8 cellular contexts compared by ENCODE assay signal in genomic region chr15:99732268-99732641, GRCh38. TPM values are rescaled to one million over a fixed set of nuclear protein-coding genes. Genes with fewer than 3 reads are reported as not detected.
A peak's percentile ranks its signal among the peaks of the same experiment; 100 is the strongest.
DNase-seq lines count a peak whose midpoint lies in the region; ATAC-seq and TF ChIP-seq lines count a peak whose summit lies in the region.

No MANE protein-coding gene starts in this region.

- intact Hi-C loops in testis (cut with DNase I; ENCODE audit: low total_unique reads) = loop anchor here (10.0 kb wide), 1 partner anchor 457 kb away; no protein-coding TSS in a partner anchor

- no peaks in the 10 kb centered on the region for H3K27me3 Mint-ChIP-seq in T-helper 2 cell treated with Interferon-gamma antibody and Interleukin-4, amounts not matched to agents 5 μg/mL and 100 μg/mL, for 36 hours (ENCODE audit: low read depth)

- DNase-seq in T-helper 2 cell treated with Interferon-gamma antibody and Interleukin-4, amounts not matched to agents 5 μg/mL and 100 μg/mL, for 36 hours (ENCODE audit: low spot score) = no peak
- DNase-seq in T-helper 2 cell = no peak
- DNase-seq in astrocyte of the cerebellum (ENCODE audit: low read depth) = peak; percentile 29
- DNase-seq in kidney epithelial cell (ENCODE audit: low read depth) = no peak
- DNase-seq in testis = peak; percentile 28
- no peak for DNase-seq in islet precursor cell

- peak overlapping the region; percentile 78 for H3K27ac Mint-ChIP-seq in T-helper 2 cell treated with Interferon-gamma antibody and Interleukin-4, amounts not matched to agents 5 μg/mL and 100 μg/mL, for 36 hours

- no peak for TF ChIP-seq POLR2A in testis (IDR thresholded peaks at IDR 0.05)

- in situ Hi-C loops in astrocyte of the cerebellum (cut with HindIII; ENCODE audit: low sequenced_read_pairs) = no loop called here

- H3K27ac ChIP-seq in testis = peak overlapping the region; percentile 36 to 94

- H3K27me3 ChIP-seq in kidney epithelial cell (ENCODE audit: control insufficient read depth, insufficient read depth, low read length) = no peaks in the 10 kb centered on the region
- no peaks in the 10 kb centered on the region for H3K27me3 ChIP-seq in testis

- no peaks in the 10 kb centered on the region for H3K9me3 Mint-ChIP-seq in T-helper 2 cell treated with Interferon-gamma antibody and Interleukin-4, amounts not matched to agents 5 μg/mL and 100 μg/mL, for 36 hours

- H3K4me3 ChIP-seq in astrocyte of the cerebellum (ENCODE audit: low read depth, low read length) (peak overlapping the region; percentile 75), kidney epithelial cell (ENCODE audit: low read depth, low read length) (peak overlapping the region; percentile 87), testis (peak overlapping the region; percentile 79 to 98)

- no peaks in the 10 kb centered on the region for H3K9me3 ChIP-seq in testis

- TF ChIP-seq CTCF in astrocyte of the cerebellum (IDR thresholded peaks at IDR 0.05; ENCODE audit: low read depth, low read length, missing control alignments) (no peak), kidney epithelial cell (IDR thresholded peaks at IDR 0.05; ENCODE audit: insufficient read depth, low read length, poor library complexity, severe bottlenecking) (no peak), testis (IDR thresholded peaks at IDR 0.05) (no peak)

- no peak for ATAC-seq in HG02623 (IDR thresholded peaks at IDR 0.05; ENCODE audit: unreplicated experiment)
- ATAC-seq in HG03354 (IDR thresholded peaks at IDR 0.05; ENCODE audit: poor library complexity, severe bottlenecking, unreplicated experiment) = no peak

- H3K4me3 Mint-ChIP-seq in T-helper 2 cell treated with Interferon-gamma antibody and Interleukin-4, amounts not matched to agents 5 μg/mL and 100 μg/mL, for 36 hours = peak overlapping the region; percentile 82

- H3K4me1 Mint-ChIP-seq in T-helper 2 cell treated with Interferon-gamma antibody and Interleukin-4, amounts not matched to agents 5 μg/mL and 100 μg/mL, for 36 hours (ENCODE audit: low read depth) = peaks cover 20% of the 10 kb centered on the region

- H3K4me1 ChIP-seq in testis = peaks cover 25% of the 10 kb centered on the region

- H3K36me3 ChIP-seq in kidney epithelial cell (ENCODE audit: control insufficient read depth, insufficient read depth, low read length) (no peaks in the 10 kb centered on the region), testis (ENCODE audit: low read depth, missing control alignments) (no peaks in the 10 kb centered on the region)

- WGBS in testis, 2 donors = 6% methylated on average over 8 of the region's 8 CpGs

- peaks cover 8% of the 10 kb centered on the region for H3K36me3 Mint-ChIP-seq in T-helper 2 cell treated with Interferon-gamma antibody and Interleukin-4, amounts not matched to agents 5 μg/mL and 100 μg/mL, for 36 hours (ENCODE audit: low read depth)

RNA-seq across cellular contexts. Expression of gene LYSMD4, which starts 1.0 kb away (rescaled TPM):
- total RNA-seq in kidney epithelial cell = 7.9 and 24.8 TPM in 2 replicates
- 10 to 100 TPM; 23.6 to 27.1 TPM for total RNA-seq in testis
- 13.2 TPM for polyA plus RNA-seq in testis (ENCODE audit: insufficient read depth, low read depth, low replicate concordance)

Comparison
In these comparisons a context has a peak if more than half of its experiments do, and no peak if none do; other contexts are left out.
1. DNase-seq: peak in astrocyte of the cerebellum (single experiment) and testis (single experiment); none in T-helper 2 cell treated with Interferon-gamma antibody and Interleukin-4, amounts not matched to agents 5 μg/mL and 100 μg/mL, for 36 hours (single experiment), T-helper 2 cell (0 of 5), kidney epithelial cell (single experiment) and islet precursor cell (single experiment).
2. Peak in every context shown above with its lines, with median percentiles within 50 percentile points of each other: H3K4me3 ChIP-seq.